ENCODE assay signal across 7 cellular contexts in genomic region chr11:61160487-61161189, GRCh38. TPM values are rescaled to one million over a fixed set of nuclear protein-coding genes. Genes with fewer than 3 reads are reported as not detected.
DNase-seq lines count a peak whose midpoint lies in the region; ATAC-seq, FAIRE-seq and TF ChIP-seq lines count a peak whose summit lies in the region.

No MANE protein-coding gene starts in this region.

- H3F3A ChIP-seq in PC-3 (ENCODE audit: low read length, unreplicated experiment), result peaks cover 11% of the 10 kb centered on the region

- peaks cover 13% of the 10 kb centered on the region for H3K36me3 Mint-ChIP-seq in endodermal cell (ENCODE audit: low read depth)

- H3K27ac ChIP-seq in PC-3 (ENCODE audit: low read length) (peak overlapping the region; percentile 82), endodermal cell (ENCODE audit: low read depth, low read length) (no peak overlapping the region), neutrophil (peak overlapping the region; percentile 99)

- peaks cover 41% of the 10 kb centered on the region for H3K4me1 ChIP-seq in PC-3 (ENCODE audit: insufficient read depth, low read length)
- peaks cover 2% of the 10 kb centered on the region for H3K4me1 ChIP-seq in endodermal cell (ENCODE audit: control insufficient read depth, insufficient read depth, low read length)
- peaks cover 84 to 91% of the 10 kb centered on the region in 2 experiments for H3K4me1 ChIP-seq in neutrophil (ENCODE audit: control insufficient read depth in 1 of 2, insufficient read depth in 1 of 2, low read depth in 1 of 2, low read length in 1 of 2)

- H3K9ac ChIP-seq in PC-3 (ENCODE audit: low read length) (peak overlapping the region; percentile 88), endodermal cell (ENCODE audit: extremely low read depth, low read length, poor library complexity, severe bottlenecking) (peak overlapping the region; percentile 54)

- peak; percentile 67 for FAIRE-seq in GM19239 (lab: Jason Lieb, UNC)

- H3K27me3 ChIP-seq in PC-3 (ENCODE audit: low read length) (no peaks in the 10 kb centered on the region), endodermal cell (ENCODE audit: control insufficient read depth, insufficient read depth, low read length, poor library complexity, severe bottlenecking) (no peaks in the 10 kb centered on the region), neutrophil (no peaks in the 10 kb centered on the region)

- H3K27ac Mint-ChIP-seq in endodermal cell, result peak overlapping the region; percentile 77

- ATAC-seq in PC-3 (0 out of 2 replicates have a peak, but pooled peaks have one; percentile 1), GM21619 (IDR thresholded peaks at IDR 0.05; ENCODE audit: unreplicated experiment) (no peak), GM18861 (IDR thresholded peaks at IDR 0.05; ENCODE audit: unreplicated experiment) (no peak)

- peak overlapping the region; percentile 82 for H2AFZ ChIP-seq in PC-3 (ENCODE audit: low read length)

- H3K36me3 ChIP-seq in PC-3 (ENCODE audit: low read depth, low read length), result peaks cover 18% of the 10 kb centered on the region
- peaks cover 6% of the 10 kb centered on the region for H3K36me3 ChIP-seq in endodermal cell (ENCODE audit: control insufficient read depth, insufficient read depth, low read length)
- H3K36me3 ChIP-seq in neutrophil, result no peaks in the 10 kb centered on the region

- DNase-seq in GM19239 (ENCODE audit: insufficient read length, low spot score) (no peak), PC-3 (peak; percentile 25), endodermal cell (peak; percentile 65), NCI-H2171 (lab: John Stamatoyannopoulos, UW) (no peak)

- peak overlapping the region; percentile 78 for H3K4me3 ChIP-seq in PC-3 (ENCODE audit: low read length)
- H3K4me3 ChIP-seq in endodermal cell (ENCODE audit: low read length), result peak overlapping the region; percentile 91
- peak overlapping the region; percentile 61 to 84 for H3K4me3 ChIP-seq in neutrophil (ENCODE audit: low read depth in 1 of 2, low read length in 1 of 2)

- H3K9me3 Mint-ChIP-seq in endodermal cell, result no peaks in the 10 kb centered on the region

- 37 to 64% methylated on average over 5 to 16 of the region's 25 CpGs for WGBS in endodermal cell (ENCODE audit: insufficient coverage in 1 of 2, insufficient read length in 1 of 2), 2 experiments

- POLR2A ChIA-PET in PC-3 (lab: Charles Lee; ENCODE audit: unreplicated experiment), result no interaction called here

- H3K79me2 ChIP-seq in PC-3 (ENCODE audit: low read length), result peaks cover 49% of the 10 kb centered on the region

- BruUV-seq in PC-3 (replicated peaks; lab: Mats Ljungman, UMichigan), result TSS peak; percentile 47

- CTCF ChIA-PET in PC-3 (lab: Charles Lee), result interaction anchor here (0.7 kb wide), 1 partner anchor 167 kb away, joined by 9 read pairs; no protein-coding TSS in a partner anchor

- TF ChIP-seq CTCF in PC-3 (conservative IDR thresholded peaks at IDR 0.05; ENCODE audit: low read depth, low read length) (no peak), endodermal cell (conservative IDR thresholded peaks at IDR 0.05) (no peak), neutrophil (IDR thresholded peaks at IDR 0.05) (no peak)

- 0 out of 2 replicates have a peak, but pooled peaks cover 5% of the 10 kb centered on the region for H4K20me1 ChIP-seq in PC-3 (ENCODE audit: low read length)

- H3K4me3 Mint-ChIP-seq in endodermal cell, result peak overlapping the region; percentile 72

- H3K27me3 Mint-ChIP-seq in endodermal cell (ENCODE audit: insufficient read depth), result no peaks in the 10 kb centered on the region

- peak overlapping the region; percentile 83 for H3K4me2 ChIP-seq in PC-3 (ENCODE audit: low read length)

- intact Hi-C loops in PC-3 (cut with micrococcal nuclease), result loop anchor here (2.0 kb wide), 2 partner anchors 30 to 246 kb away; partner anchors contain the start of gene TMEM109

- H3K9me2 ChIP-seq in PC-3 (replicated peaks; ENCODE audit: low read length), result no peaks in the 10 kb centered on the region

- H3K9me3 ChIP-seq in PC-3 (ENCODE audit: low read length) (peaks cover 4% of the 10 kb centered on the region), endodermal cell (ENCODE audit: control insufficient read depth, low read length) (peaks cover 8% of the 10 kb centered on the region), neutrophil (no peaks in the 10 kb centered on the region)

- H3K4me1 Mint-ChIP-seq in endodermal cell, result peaks cover 52% of the 10 kb centered on the region

RNA-seq across cellular contexts. Expression of gene VPS37C, which starts 0.6 kb away (rescaled TPM):
- 28.9 and 34.9 TPM in 2 replicates for total RNA-seq in PC-3 (2014; rRNA removed)
- 10 to 100 TPM; 23.9 to 26.7 TPM for total RNA-seq in endodermal cell
- 23.6 TPM for polyA plus RNA-seq in endodermal cell (2013, experiment 1 of 2)
- polyA plus RNA-seq in endodermal cell (2013, experiment 2 of 2), result 20.3 TPM

RNA-seq across cellular contexts. Expression of gene PGA3, which starts 42.7 kb away (rescaled TPM):
- not detected in 2 replicates for total RNA-seq in PC-3 (2014; rRNA removed)
- not detected for total RNA-seq in endodermal cell
- polyA plus RNA-seq in endodermal cell (2013, experiment 1 of 2), result 0.21 TPM
- polyA plus RNA-seq in endodermal cell (2013, experiment 2 of 2), result 0.46 TPM

RNA-seq across cellular contexts. Expression of gene CD5, which starts 58.3 kb away (rescaled TPM):
- total RNA-seq in PC-3 (2014; rRNA removed) (0.11 and 0.12 TPM in 2 replicates), endodermal cell (not detected)
- polyA plus RNA-seq in endodermal cell (2013, experiment 1 of 2), result not detected
- polyA plus RNA-seq in endodermal cell (2013, experiment 2 of 2), result not detected

Comparison
In these comparisons a context has a peak if more than half of its experiments do, and no peak if none do; other contexts are left out.
1. DNase-seq: peak in PC-3 (single experiment) and endodermal cell (single experiment); none in GM19239 (single experiment) and NCI-H2171 (single experiment).
2. Peak in every context shown above with its lines, with median percentiles within 50 percentile points of each other: H3K4me3 ChIP-seq.